In genomic region chr9:128723866-128724743, GRCh38 we compare ENCODE assay signal across 8 cellular contexts. TPM values are rescaled to one million over a fixed set of nuclear protein-coding genes. Genes with fewer than 3 reads are reported as not detected.
DNase-seq lines count a peak whose midpoint lies in the region; ATAC-seq and TF ChIP-seq lines count a peak whose summit lies in the region.

ZDHHC12 (minus strand) TSS chr9:128724127; CDS start chr9:128724093, 34 bp downstream.

- peak within 1 kb of the TSS; percentile 87 for H3K4me3 ChIP-seq in upper lobe of right lung

- intact Hi-C loops in T-helper 1 cell treated with Interleukin-12 subunit alpha and Interleukin-12 subunit beta and Interleukin-4 antibody, amounts not matched to agents 30 ng/mL and 1 ng/mL, for 36 hours (cut with micrococcal nuclease) = loop anchor here (1.0 to 2.0 kb wide), 17 partner anchors 21 to 596 kb away; partner anchors contain the start of genes DOLK, DYNC2I2, ENDOG and GOLGA2
- intact Hi-C loops in left cardiac atrium (cut with DNase I) (no loop called here), posterior vena cava (cut with DNase I) (no loop called here), upper lobe of right lung (cut with DNase I) (no loop called here)

- peak; percentile 89 for ATAC-seq in HG02870 (IDR thresholded peaks at IDR 0.05; ENCODE audit: unreplicated experiment)
- ATAC-seq in left cardiac atrium = peak; percentile 97
- ATAC-seq in upper lobe of right lung = peak; percentile 97

- TF ChIP-seq CTCF in GM13976 (IDR thresholded peaks at IDR 0.05; ENCODE audit: borderline replicate concordance, control extremely low read depth, extremely low read depth, insufficient read depth, missing control alignments) (no peak), upper lobe of right lung (IDR thresholded peaks at IDR 0.05) (no peak)

- no peaks in the 10 kb centered on the region for H3K27me3 ChIP-seq in upper lobe of right lung

- in situ Hi-C loops in GM13976 (cut with MboI; ENCODE audit: low sequenced_read_pairs, unreplicated experiment) = no loop called here

- no peaks in the 10 kb centered on the region for H3K9me3 ChIP-seq in upper lobe of right lung

- no peaks in the 10 kb centered on the region for H3K4me1 ChIP-seq in upper lobe of right lung

- H3K36me3 ChIP-seq in upper lobe of right lung = peaks cover 4% of the 10 kb centered on the region

- peak; percentile 100 for DNase-seq in GM13976 (ENCODE audit: low spot score)
- DNase-seq in NCI-H146 treated with DMSO at 0.1 percent for 48 hours (lab: John Stamatoyannopoulos, UW; ENCODE audit: unreplicated experiment) = peak; percentile 90
- DNase-seq in amniotic epithelial cell (ENCODE audit: low read depth) = peak; percentile 95
- peak; percentile 97 for DNase-seq in left cardiac atrium
- peak; percentile 98 for DNase-seq in posterior vena cava (ENCODE audit: low spot score)
- peak; percentile 100 for DNase-seq in upper lobe of right lung

- peak within 1 kb of the TSS; percentile 82 for H3K27ac ChIP-seq in upper lobe of right lung

RNA-seq across cellular contexts. Expression of gene ZDHHC12, which starts in this region (rescaled TPM):
- 68.7 and 69.9 TPM in 2 replicates for total RNA-seq in T-helper 1 cell treated with Interleukin-12 subunit alpha and Interleukin-12 subunit beta and Interleukin-4 antibody, amounts not matched to agents 30 ng/mL and 1 ng/mL, for 36 hours
- total RNA-seq in left cardiac atrium (10 to 100 TPM in 1 of 2 donors, 1 to 10 TPM in 1; 8.3 to 13.8 TPM), posterior vena cava (1 to 10 TPM; 8.3 to 8.6 TPM), upper lobe of right lung (28.2 TPM)

Comparison
In these comparisons a context has a peak if more than half of its experiments do, and no peak if none do; other contexts are left out.
1. Peak in every context shown above with its lines: DNase-seq, ATAC-seq, H3K4me3 ChIP-seq and H3K27ac ChIP-seq.